In the genomic region with DNA sequence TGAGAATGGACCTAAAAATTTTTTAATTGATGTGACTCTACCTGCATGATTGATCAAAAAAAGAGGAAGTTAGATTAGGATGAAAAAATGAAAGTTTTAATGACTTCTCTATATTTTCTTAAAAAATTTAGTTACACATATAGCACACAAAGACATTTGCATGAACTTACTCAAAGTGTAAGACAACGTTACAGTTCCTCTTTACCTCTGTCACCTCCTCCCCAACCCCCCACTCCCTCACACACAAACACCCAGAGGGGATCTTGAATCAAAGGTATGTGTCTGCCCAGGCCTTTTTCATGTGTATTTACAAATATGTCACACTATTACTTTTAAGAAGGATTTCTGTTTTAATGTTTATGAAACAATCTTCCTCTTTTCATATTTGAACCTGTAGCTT, we compare ENCODE assay signal across 10 cellular contexts. TPM values are rescaled to one million over a fixed set of nuclear protein-coding genes. Genes with fewer than 3 reads are reported as not detected.
DNase-seq lines count a peak whose midpoint lies in the region; ATAC-seq, FAIRE-seq and TF ChIP-seq lines count a peak whose summit lies in the region.
"Had no signal": no experiment of that assay in that cellular context is flagged by ENCODE, and none has a peak within 500 bp of the region (broad histone marks: within the 10 kb centered on the region; RNA-seq: fewer than 3 reads in every experiment).

No MANE protein-coding gene starts in this region.

- peak overlapping the region in 1 of 7 donors; percentile 26 for H3K27ac Mint-ChIP-seq in CD14-positive monocyte
- H3K27ac Mint-ChIP-seq: activated T-cell treated with anti-CD3 and anti-CD28 coated beads, Interleukin-2, amount 50 U/mL, for 24 hours had no signal

- H3K9me3 ChIP-seq in OCI-LY1 (ENCODE audit: low read length) = no peaks in the 10 kb centered on the region

- no peaks in the 10 kb centered on the region for H3K9me2 ChIP-seq in OCI-LY1 (ENCODE audit: low read depth, low read length)

- H3K4me3 ChIP-seq in OCI-LY1 (ENCODE audit: low read depth, low read length, poor library complexity, severe bottlenecking) = no peak overlapping the region

- peaks cover 0 to 5% (median 5%) of the 10 kb centered on the region in 3 donors for H3K27me3 Mint-ChIP-seq in CD14-positive monocyte (ENCODE audit: low read depth in 3 of 3)
- H3K27me3 Mint-ChIP-seq: activated T-cell treated with anti-CD3 and anti-CD28 coated beads, Interleukin-2, amount 50 U/mL, for 24 hours had no signal

- DNase-seq in GM18507 (ENCODE audit: extremely low spot score, insufficient read length, low read depth) (peak; percentile 23), D341Med (ENCODE audit: low spot score) (no peak), NCI-H1930 (lab: John Stamatoyannopoulos, UW) (no peak), CD14-positive monocyte (ENCODE audit: low spot score) (no peak)
- DNase-seq: activated T-cell treated with anti-CD3 and anti-CD28 coated beads, Interleukin-2, amount 50 U/mL, for 24 hours; central memory CD4-positive, alpha-beta T cell had no signal

- FAIRE-seq in GM18507 (lab: Jason Lieb, UNC) = peak; percentile 66

- H3K4me1 ChIP-seq in OCI-LY1 (ENCODE audit: insufficient read depth, low read length, severe bottlenecking) = peaks cover 29% of the 10 kb centered on the region

- no peaks in the 10 kb centered on the region for H3K27me3 ChIP-seq in OCI-LY1 (ENCODE audit: insufficient read depth, low read length)

- H3K36me3 Mint-ChIP-seq in CD14-positive monocyte = no peaks in the 10 kb centered on the region

- H3K4me2 ChIP-seq in OCI-LY1 (ENCODE audit: low read length) = peak overlapping the region; percentile 18; the same call in 1 of the 2 replicates

- peaks cover 4% of the 10 kb centered on the region; the same call in 1 of the 2 replicates for H3F3A ChIP-seq in OCI-LY1 (ENCODE audit: insufficient read depth, low read length)

- peak overlapping the region; percentile 21 for H3K27ac ChIP-seq in OCI-LY1 (ENCODE audit: low read depth, low read length, poor library complexity, severe bottlenecking)

- peaks cover 15% of the 10 kb centered on the region for H3K4me1 Mint-ChIP-seq in CD14-positive monocyte

- H2AFZ ChIP-seq in OCI-LY1 (ENCODE audit: low read length) = no peak overlapping the region

- H3K9ac ChIP-seq in OCI-LY1 (ENCODE audit: low read length) = no peak overlapping the region

- H3K79me2 ChIP-seq in OCI-LY1 (ENCODE audit: insufficient read depth, low read length) = no peaks in the 10 kb centered on the region

- ATAC-seq in GM21381 (IDR thresholded peaks at IDR 0.05; ENCODE audit: unreplicated experiment) (peak; percentile 72), HG03039 (IDR thresholded peaks at IDR 0.05; ENCODE audit: unreplicated experiment) (peak; percentile 86), SK-N-SH treated with all-trans-retinoic acid at 6 μM for 48 hours (no peak)

- intact Hi-C loops in CD14-positive monocyte (cut with micrococcal nuclease) = no loop called here

- peaks cover 0 to 3% (median 0%) of the 10 kb centered on the region in 7 donors for H3K9me3 Mint-ChIP-seq in CD14-positive monocyte
- H3K9me3 Mint-ChIP-seq: activated T-cell treated with anti-CD3 and anti-CD28 coated beads, Interleukin-2, amount 50 U/mL, for 24 hours had no signal

- H3K4me3 Mint-ChIP-seq in CD14-positive monocyte = no peak overlapping the region
- H3K4me3 Mint-ChIP-seq: activated T-cell treated with anti-CD3 and anti-CD28 coated beads, Interleukin-2, amount 50 U/mL, for 24 hours had no signal

- TF ChIP-seq CTCF in OCI-LY1 (IDR thresholded peaks at IDR 0.05; ENCODE audit: low read length) (no peak), CD14-positive monocyte (IDR thresholded peaks at IDR 0.05) (no peak)

- no peaks in the 10 kb centered on the region for H4K20me1 ChIP-seq in OCI-LY1 (ENCODE audit: insufficient read depth, low read length)

- no peaks in the 10 kb centered on the region for H3K36me3 ChIP-seq in OCI-LY1 (ENCODE audit: insufficient read depth, low read length)

TF ChIP-seq in SK-N-SH treated with all-trans-retinoic acid at 6 μM for 48 hours, 23 proteins besides CTCF, POLR2A, EP300 and RAD21:
- no peak for TF ChIP-seq ZFP3 (CRISPR knock-in tag; IDR thresholded peaks at IDR 0.05)
- TF ChIP-seq PPARA (CRISPR knock-in tag; IDR thresholded peaks at IDR 0.05; ENCODE audit: borderline replicate concordance) = no peak
- TF ChIP-seq, protein P1, sequence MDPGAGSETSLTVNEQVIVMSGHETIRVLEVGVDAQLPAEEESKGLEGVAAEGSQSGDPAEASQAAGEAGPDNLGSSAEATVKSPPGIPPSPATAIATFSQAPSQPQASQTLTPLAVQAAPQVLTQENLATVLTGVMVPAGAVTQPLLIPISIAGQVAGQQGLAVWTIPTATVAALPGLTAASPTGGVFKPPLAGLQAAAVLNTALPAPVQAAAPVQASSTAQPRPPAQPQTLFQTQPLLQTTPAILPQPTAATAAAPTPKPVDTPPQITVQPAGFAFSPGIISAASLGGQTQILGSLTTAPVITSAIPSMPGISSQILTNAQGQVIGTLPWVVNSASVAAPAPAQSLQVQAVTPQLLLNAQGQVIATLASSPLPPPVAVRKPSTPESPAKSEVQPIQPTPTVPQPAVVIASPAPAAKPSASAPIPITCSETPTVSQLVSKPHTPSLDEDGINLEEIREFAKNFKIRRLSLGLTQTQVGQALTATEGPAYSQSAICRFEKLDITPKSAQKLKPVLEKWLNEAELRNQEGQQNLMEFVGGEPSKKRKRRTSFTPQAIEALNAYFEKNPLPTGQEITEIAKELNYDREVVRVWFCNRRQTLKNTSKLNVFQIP (CRISPR knock-in tag; IDR thresholded peaks at IDR 0.05; ENCODE audit: borderline replicate concordance, low read depth) = no peak
- no peak for TF ChIP-seq CSDC2 (CRISPR knock-in tag; IDR thresholded peaks at IDR 0.05)
- no peak for TF ChIP-seq TOX (CRISPR knock-in tag; IDR thresholded peaks at IDR 0.05; ENCODE audit: borderline replicate concordance)
- no peak for TF ChIP-seq ZNF8 (CRISPR knock-in tag; IDR thresholded peaks at IDR 0.05)
- TF ChIP-seq, protein P2, sequence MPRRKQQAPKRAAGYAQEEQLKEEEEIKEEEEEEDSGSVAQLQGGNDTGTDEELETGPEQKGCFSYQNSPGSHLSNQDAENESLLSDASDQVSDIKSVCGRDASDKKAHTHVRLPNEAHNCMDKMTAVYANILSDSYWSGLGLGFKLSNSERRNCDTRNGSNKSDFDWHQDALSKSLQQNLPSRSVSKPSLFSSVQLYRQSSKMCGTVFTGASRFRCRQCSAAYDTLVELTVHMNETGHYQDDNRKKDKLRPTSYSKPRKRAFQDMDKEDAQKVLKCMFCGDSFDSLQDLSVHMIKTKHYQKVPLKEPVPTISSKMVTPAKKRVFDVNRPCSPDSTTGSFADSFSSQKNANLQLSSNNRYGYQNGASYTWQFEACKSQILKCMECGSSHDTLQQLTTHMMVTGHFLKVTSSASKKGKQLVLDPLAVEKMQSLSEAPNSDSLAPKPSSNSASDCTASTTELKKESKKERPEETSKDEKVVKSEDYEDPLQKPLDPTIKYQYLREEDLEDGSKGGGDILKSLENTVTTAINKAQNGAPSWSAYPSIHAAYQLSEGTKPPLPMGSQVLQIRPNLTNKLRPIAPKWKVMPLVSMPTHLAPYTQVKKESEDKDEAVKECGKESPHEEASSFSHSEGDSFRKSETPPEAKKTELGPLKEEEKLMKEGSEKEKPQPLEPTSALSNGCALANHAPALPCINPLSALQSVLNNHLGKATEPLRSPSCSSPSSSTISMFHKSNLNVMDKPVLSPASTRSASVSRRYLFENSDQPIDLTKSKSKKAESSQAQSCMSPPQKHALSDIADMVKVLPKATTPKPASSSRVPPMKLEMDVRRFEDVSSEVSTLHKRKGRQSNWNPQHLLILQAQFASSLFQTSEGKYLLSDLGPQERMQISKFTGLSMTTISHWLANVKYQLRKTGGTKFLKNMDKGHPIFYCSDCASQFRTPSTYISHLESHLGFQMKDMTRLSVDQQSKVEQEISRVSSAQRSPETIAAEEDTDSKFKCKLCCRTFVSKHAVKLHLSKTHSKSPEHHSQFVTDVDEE (CRISPR knock-in tag; IDR thresholded peaks at IDR 0.05) = no peak
- TF ChIP-seq ESRRG (CRISPR knock-in tag; IDR thresholded peaks at IDR 0.05) = no peak
- TF ChIP-seq SNAI2 (CRISPR knock-in tag; IDR thresholded peaks at IDR 0.05) = no peak
- no peak for TF ChIP-seq ZFP30 (CRISPR knock-in tag; IDR thresholded peaks at IDR 0.05)
- no peak for TF ChIP-seq GLIS3 (CRISPR knock-in tag; IDR thresholded peaks at IDR 0.05)
- TF ChIP-seq, protein P3, sequence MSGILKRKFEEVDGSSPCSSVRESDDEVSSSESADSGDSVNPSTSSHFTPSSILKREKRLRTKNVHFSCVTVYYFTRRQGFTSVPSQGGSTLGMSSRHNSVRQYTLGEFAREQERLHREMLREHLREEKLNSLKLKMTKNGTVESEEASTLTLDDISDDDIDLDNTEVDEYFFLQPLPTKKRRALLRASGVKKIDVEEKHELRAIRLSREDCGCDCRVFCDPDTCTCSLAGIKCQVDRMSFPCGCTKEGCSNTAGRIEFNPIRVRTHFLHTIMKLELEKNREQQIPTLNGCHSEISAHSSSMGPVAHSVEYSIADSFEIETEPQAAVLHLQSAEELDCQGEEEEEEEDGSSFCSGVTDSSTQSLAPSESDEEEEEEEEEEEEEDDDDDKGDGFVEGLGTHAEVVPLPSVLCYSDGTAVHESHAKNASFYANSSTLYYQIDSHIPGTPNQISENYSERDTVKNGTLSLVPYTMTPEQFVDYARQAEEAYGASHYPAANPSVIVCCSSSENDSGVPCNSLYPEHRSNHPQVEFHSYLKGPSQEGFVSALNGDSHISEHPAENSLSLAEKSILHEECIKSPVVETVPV (CRISPR knock-in tag; IDR thresholded peaks at IDR 0.05) = no peak
- no peak for TF ChIP-seq OSR1 (CRISPR knock-in tag; IDR thresholded peaks at IDR 0.05)
- TF ChIP-seq ISL1 (CRISPR knock-in tag; IDR thresholded peaks at IDR 0.05) = no peak

RNA-seq across cellular contexts. Expression of a gene that starts 20.6 kb away (rescaled TPM):
- 1 to 10 TPM; 2.5 to 3.1 TPM for polyA plus RNA-seq in CD14-positive monocyte
